Comparison of ENCODE assay signal across 11 cellular contexts in genomic region chrX:80334583-80334982, GRCh38.
A peak's percentile ranks its signal among the peaks of the same experiment; 100 is the strongest.
DNase-seq lines count a peak whose midpoint lies in the region; ATAC-seq and TF ChIP-seq lines count a peak whose summit lies in the region.
"Had no signal": no experiment of that assay in that cellular context is flagged by ENCODE, and none has a peak within 500 bp of the region (broad histone marks: within the 10 kb centered on the region; RNA-seq: fewer than 3 reads in every experiment).

No MANE protein-coding gene starts in this region.

- TF ChIP-seq POLR2A in heart left ventricle (IDR thresholded peaks at IDR 0.05) (no peak), upper lobe of left lung (IDR thresholded peaks at IDR 0.05) (no peak)

- H3K9ac ChIP-seq in mucosa of rectum (ENCODE audit: low read depth in 1 of 2, low read length in 2 of 2) = peak overlapping the region in 1 of 2 donors; percentile 33

- H3K4me1 ChIP-seq in left ventricle myocardium inferior (no peaks in the 10 kb centered on the region), heart left ventricle (no peaks in the 10 kb centered on the region), mucosa of rectum (ENCODE audit: control insufficient read depth in 2 of 2, insufficient read depth in 2 of 2, low read length in 2 of 2) (no peaks in the 10 kb centered on the region), upper lobe of left lung (no peaks in the 10 kb centered on the region)

- peak overlapping the region; percentile 35 for H3K4me3 ChIP-seq in left ventricle myocardium inferior
- H3K4me3 ChIP-seq in heart left ventricle = peak overlapping the region in 6 of 12 donors; percentile 25 to 55 (median 38)
- peak overlapping the region; percentile 49 for H3K4me3 ChIP-seq in epithelial cell of esophagus (ENCODE audit: low read length)
- peak overlapping the region; percentile 41 to 69 for H3K4me3 ChIP-seq in mucosa of rectum (ENCODE audit: low read length in 2 of 2)
- H3K4me3 ChIP-seq in upper lobe of left lung = peak overlapping the region in 3 of 4 donors; percentile 23 to 40 (median 32)

- no peaks in the 10 kb centered on the region for H3K27me3 ChIP-seq in left ventricle myocardium inferior (ENCODE audit: low read depth)
- no peaks in the 10 kb centered on the region for H3K27me3 ChIP-seq in heart left ventricle
- H3K27me3 ChIP-seq in mucosa of rectum (ENCODE audit: control insufficient read depth in 2 of 2, insufficient read depth in 2 of 2, low read length in 2 of 2) = no peaks in the 10 kb centered on the region
- no peaks in the 10 kb centered on the region for H3K27me3 ChIP-seq in upper lobe of left lung

- H3K27ac ChIP-seq in left ventricle myocardium inferior (replicated peaks) (no peak overlapping the region), heart left ventricle (no peak overlapping the region), mucosa of rectum (ENCODE audit: low read depth in 2 of 2, low read length in 2 of 2) (no peak overlapping the region), upper lobe of left lung (no peak overlapping the region)

- H3K9me3 ChIP-seq in left ventricle myocardium inferior (replicated peaks) (no peaks in the 10 kb centered on the region), heart left ventricle (no peaks in the 10 kb centered on the region), mucosa of rectum (ENCODE audit: control insufficient read depth in 2 of 2, low read length in 2 of 2) (no peaks in the 10 kb centered on the region), upper lobe of left lung (no peaks in the 10 kb centered on the region)

- DNase-seq in left ventricle myocardium inferior = no peak
- DNase-seq in heart left ventricle = no peak
- DNase-seq in epithelial cell of esophagus (ENCODE audit: low read depth) = no peak
- DNase-seq in upper lobe of left lung = no peak
- DNase-seq in dermis blood vessel endothelial cell = no peak
- DNase-seq in UCSD-AML1 (lab: John Stamatoyannopoulos, UW; ENCODE audit: unreplicated experiment) = no peak
- no peak for DNase-seq in GM20000 (ENCODE audit: low spot score)
- DNase-seq: NCI-H1436, occipital lobe, SW 1271 had no signal

- no peaks in the 10 kb centered on the region for H3K36me3 ChIP-seq in left ventricle myocardium inferior
- no peaks in the 10 kb centered on the region for H3K36me3 ChIP-seq in heart left ventricle
- H3K36me3 ChIP-seq in mucosa of rectum (ENCODE audit: control insufficient read depth in 2 of 2, insufficient read depth in 2 of 2, low read length in 2 of 2) = no peaks in the 10 kb centered on the region
- no peaks in the 10 kb centered on the region for H3K36me3 ChIP-seq in upper lobe of left lung

- ATAC-seq in heart left ventricle = no peak
- no peak for ATAC-seq in upper lobe of left lung (ENCODE audit: low FRiP score in 2 of 2)

- TF ChIP-seq EP300 in upper lobe of left lung (IDR thresholded peaks at IDR 0.05) = no peak

- whole genome bisulfite sequencing in heart left ventricle, 4 donors = 35 to 64% (median 49%) methylated on average over 7 of the region's 7 CpGs
- 63 to 71% methylated on average over 6 to 7 of the region's 7 CpGs for WGBS in upper lobe of left lung, 2 donors

- intact Hi-C loops in left ventricle myocardium inferior (cut with micrococcal nuclease) = no loop called here
- intact Hi-C loops in heart left ventricle (cut with DNase I) = no loop called here

- TF ChIP-seq CTCF in left ventricle myocardium inferior (IDR thresholded peaks at IDR 0.05; ENCODE audit: borderline replicate concordance) (no peak), heart left ventricle (IDR thresholded peaks at IDR 0.05) (no peak), epithelial cell of esophagus (IDR thresholded peaks at IDR 0.05; ENCODE audit: insufficient read depth, low read depth, low read length, missing control alignments) (no peak), upper lobe of left lung (IDR thresholded peaks at IDR 0.05) (no peak), GM20000 (IDR thresholded peaks at IDR 0.05; ENCODE audit: extremely low read depth, missing control alignments) (no peak)
